Comparison of ENCODE assay signal across 17 cellular contexts in genomic region chr10:93421426-93421825, GRCh38.
A peak's percentile ranks its signal among the peaks of the same experiment; 100 is the strongest.
DNase-seq lines count a peak whose midpoint lies in the region; ATAC-seq and TF ChIP-seq lines count a peak whose summit lies in the region.
"Had no signal": no experiment of that assay in that cellular context is flagged by ENCODE, and none has a peak within 500 bp of the region (broad histone marks: within the 10 kb centered on the region; RNA-seq: fewer than 3 reads in every experiment).

No MANE protein-coding gene starts in this region.

- TF ChIP-seq POLR2A in HCT116 (IDR thresholded peaks at IDR 0.05; ENCODE audit: borderline replicate concordance, extremely low read depth, insufficient read depth, insufficient read length) (no peak), gastrocnemius medialis (IDR thresholded peaks at IDR 0.05) (no peak)

- H2AFZ ChIP-seq in HCT116 (ENCODE audit: low read depth, low read length, poor library complexity, severe bottlenecking), result no peak overlapping the region

- no peak overlapping the region for H3K4me3 ChIP-seq in HCT116 (replicated peaks in 1 of 2; ENCODE audit: low read depth in 1 of 2, low read length in 2 of 2)
- H3K4me3 ChIP-seq in ascending aorta, result no peak overlapping the region
- H3K4me3 ChIP-seq in iPS-15b (ENCODE audit: low read depth, low read length), result peak overlapping the region; percentile 10
- no peak overlapping the region for H3K4me3 ChIP-seq in gastrocnemius medialis

- TF ChIP-seq RAD21 in HCT116 (IDR thresholded peaks at IDR 0.05; ENCODE audit: low read depth), result no peak

- DNase-seq in HCT116 (ENCODE audit: low read depth, low spot score) (no peak), ascending aorta (ENCODE audit: low spot score in 2 of 2) (peak in 1 of 2 donors; percentile 43), gastrocnemius medialis (no peak), OCI-M1 (lab: John Stamatoyannopoulos, UW) (no peak), NCI-H526 (lab: John Stamatoyannopoulos, UW) (no peak), GM19238 (ENCODE audit: insufficient read length, low spot score) (no peak), foreskin melanocyte (no peak)
- DNase-seq: activated CD4-positive, alpha-beta T cell treated with anti-CD3 and anti-CD28 coated beads for 48 hours; activated naive CD8-positive, alpha-beta T cell treated with anti-CD3 and anti-CD28 coated beads for 36 hours; activated T-cell treated with anti-CD3 and anti-CD28 coated beads for 4 hours; cerebellar nuclear complex; DMS79; HCEC 1CT; NCI-H2029; occipital lobe had no signal

- H3K9me3 ChIP-seq in HCT116 (ENCODE audit: control insufficient read depth in 1 of 2, insufficient read depth in 1 of 2, low read depth in 1 of 2, low read length in 2 of 2), result no peaks in the 10 kb centered on the region
- H3K9me3 ChIP-seq in ascending aorta, result no peaks in the 10 kb centered on the region
- H3K9me3 ChIP-seq in iPS-15b (ENCODE audit: control insufficient read depth, insufficient read depth, low read length), result no peaks in the 10 kb centered on the region
- H3K9me3 ChIP-seq in gastrocnemius medialis, result no peaks in the 10 kb centered on the region

- H3K79me2 ChIP-seq in HCT116 (ENCODE audit: insufficient read depth, low read length), result peaks cover 95% of the 10 kb centered on the region

- intact Hi-C loops in HCT116 (cut with micrococcal nuclease) (no loop called here), ascending aorta (cut with DNase I) (loop anchor here (2.0 kb wide), 1 partner anchor 13 kb away; no protein-coding TSS in a partner anchor), gastrocnemius medialis (cut with DNase I; ENCODE audit: low total_unique reads) (no loop called here)

- H3K27ac ChIP-seq in HCT116 (ENCODE audit: low read depth, low read length) (peak overlapping the region; percentile 78), ascending aorta (peak overlapping the region; percentile 72 to 82), gastrocnemius medialis (peak overlapping the region; percentile 13 to 41 (median 33))

- no peak for TF ChIP-seq CTCF in HCT116 (IDR thresholded peaks at IDR 0.05 in 2 of 3, conservative IDR thresholded peaks at IDR 0.05 in 1 of 3; ENCODE audit: borderline replicate concordance in 1 of 3, insufficient read depth in 1 of 3, low read depth in 2 of 3, low read length in 2 of 3)
- TF ChIP-seq CTCF in ascending aorta (IDR thresholded peaks at IDR 0.05), result no peak
- TF ChIP-seq CTCF in gastrocnemius medialis (IDR thresholded peaks at IDR 0.05 in 4 of 5, conservative IDR thresholded peaks at IDR 0.05 in 1 of 5), result no peak

- RAD21 ChIA-PET in HCT116 (lab: Charles Lee; ENCODE audit: low non-redundant PET in 1 of 2, low total read pairs in 2 of 2, uncharacterized antibody in 2 of 2, unreplicated experiment in 2 of 2), result no interaction called here

- H3K36me3 ChIP-seq in HCT116 (ENCODE audit: control insufficient read depth in 1 of 2, insufficient read depth in 2 of 2, low read length in 2 of 2), result peaks cover 0 to 33% of the 10 kb centered on the region in 2 experiments; a peak in 2 of 4 replicates
- H3K36me3 ChIP-seq in ascending aorta, result peaks cover 13 to 25% of the 10 kb centered on the region in 2 donors
- no peaks in the 10 kb centered on the region for H3K36me3 ChIP-seq in iPS-15b (ENCODE audit: control insufficient read depth, insufficient read depth, low read length)
- no peaks in the 10 kb centered on the region for H3K36me3 ChIP-seq in gastrocnemius medialis

- H3K4me1 ChIP-seq in HCT116 (ENCODE audit: control insufficient read depth in 1 of 2, insufficient read depth in 2 of 2, low read length in 2 of 2) (peaks cover 88 to 98% of the 10 kb centered on the region in 2 experiments), ascending aorta (peaks cover 18 to 33% of the 10 kb centered on the region in 2 donors), iPS-15b (ENCODE audit: control insufficient read depth, insufficient read depth, low read length) (peaks cover 12% of the 10 kb centered on the region), gastrocnemius medialis (peaks cover 11 to 36% of the 10 kb centered on the region in 2 donors)

- in situ Hi-C loops in gastrocnemius medialis (cut with MboI; ENCODE audit: low sequenced_read_pairs in 4 of 4), result no loop called here

- CTCF ChIA-PET in HCT116 (lab: Charles Lee), result interaction anchor here (2.3 kb wide), 1 partner anchor 61 kb away, joined by 7 read pairs; the partner anchor contains the start of gene MYOF

- H3K27me3 ChIP-seq in HCT116 (ENCODE audit: insufficient read depth, low read length) (no peaks in the 10 kb centered on the region), ascending aorta (no peaks in the 10 kb centered on the region), iPS-15b (ENCODE audit: control insufficient read depth, insufficient read depth, low read length) (no peaks in the 10 kb centered on the region), gastrocnemius medialis (no peaks in the 10 kb centered on the region)

- ATAC-seq in HCT116, result no peak
- ATAC-seq in gastrocnemius medialis, result no peak
- ATAC-seq: Right ventricle myocardium inferior had no signal

- H3K9ac ChIP-seq in HCT116 (ENCODE audit: low read length) (peak overlapping the region; percentile 36), iPS-15b (ENCODE audit: low read depth, low read length) (no peak overlapping the region)

- POLR2A ChIA-PET in HCT116 (lab: Charles Lee), result interaction anchor here (1.5 to 1.6 kb wide), 2 partner anchors 16 to 38 kb away, joined by 3 read pairs; no protein-coding TSS in a partner anchor

- H4K20me1 ChIP-seq in HCT116 (ENCODE audit: insufficient read depth), result no peaks in the 10 kb centered on the region

- H3K4me2 ChIP-seq in HCT116 (ENCODE audit: low read length), result peak overlapping the region; percentile 33

- no peaks in the 10 kb centered on the region for H3K9me2 ChIP-seq in HCT116 (ENCODE audit: insufficient read depth)

- BruUV-seq in HCT116 (replicated peaks; lab: Mats Ljungman, UMichigan), result no TSS peak

TF ChIP-seq in HCT116, 20 proteins besides CTCF, POLR2A, EP300 and RAD21:
- no peak for TF ChIP-seq ELF1 (IDR thresholded peaks at IDR 0.05; ENCODE audit: borderline replicate concordance, low read depth)
- no peak for TF ChIP-seq REST (IDR thresholded peaks at IDR 0.05; ENCODE audit: low read depth)
- TF ChIP-seq EZH2 (IDR thresholded peaks at IDR 0.05), result no peak
- no peak for TF ChIP-seq MAX (IDR thresholded peaks at IDR 0.05)
TF ChIP-seq in HCT116: peak in this region for 0.
